ENCODE assay signal across 8 cellular contexts in genomic region chr17:42536372-42537155, GRCh38. TPM values are rescaled to one million over a fixed set of nuclear protein-coding genes. Genes with fewer than 3 reads are reported as not detected.
DNase-seq lines count a peak whose midpoint lies in the region; ATAC-seq and TF ChIP-seq lines count a peak whose summit lies in the region.

No MANE protein-coding gene starts in this region.

- peak; percentile 75 to 85 for ATAC-seq in activated naive CD4-positive, alpha-beta T cell treated with anti-CD3 and anti-CD28 coated beads, Interleukin-2, amount 50 U/mL, for 72 hours
- peak; percentile 75 for ATAC-seq in Right ventricle myocardium superior (ENCODE audit: poor library complexity)

- no peak overlapping the region for H3K27ac ChIP-seq in SK-N-MC

- intact Hi-C loops in Right ventricle myocardium superior (cut with DNase I), result no loop called here

- H3K9me3 Mint-ChIP-seq in activated naive CD4-positive, alpha-beta T cell treated with anti-CD3 and anti-CD28 coated beads, Interleukin-2, amount 50 U/mL, for 72 hours, result no peaks in the 10 kb centered on the region
- no peaks in the 10 kb centered on the region for H3K9me3 Mint-ChIP-seq in osteocyte (ENCODE audit: unreplicated experiment)
- no peaks in the 10 kb centered on the region for H3K9me3 Mint-ChIP-seq in type B pancreatic cell

- peaks cover 3% of the 10 kb centered on the region for H3K36me3 ChIP-seq in H7 (replicated peaks; ENCODE audit: control insufficient read depth, insufficient read depth, low read length)
- H3K36me3 ChIP-seq in SK-N-MC (ENCODE audit: insufficient read depth, low read length), result 0 out of 2 replicates have a peak, but pooled peaks cover 3% of the 10 kb centered on the region

- peaks cover 39% of the 10 kb centered on the region for H3K4me1 Mint-ChIP-seq in osteocyte (ENCODE audit: unreplicated experiment)
- H3K4me1 Mint-ChIP-seq in type B pancreatic cell (ENCODE audit: unreplicated experiment), result peaks cover 15% of the 10 kb centered on the region

- no peaks in the 10 kb centered on the region for H3K9me3 ChIP-seq in SK-N-MC (ENCODE audit: low read depth, low read length)

- peak overlapping the region; percentile 85 for H3K4me3 Mint-ChIP-seq in osteocyte (ENCODE audit: unreplicated experiment)
- peak overlapping the region; percentile 90 for H3K4me3 Mint-ChIP-seq in type B pancreatic cell

- peak; percentile 45 for DNase-seq in GF-D8 (lab: John Stamatoyannopoulos, UW)
- peak; percentile 99 for DNase-seq in H7
- DNase-seq in LNCaP clone FGC (ENCODE audit: low read depth), result no peak
- DNase-seq in SK-N-MC (ENCODE audit: low read depth, low spot score), result no peak
- peak; percentile 77 to 89 for DNase-seq in activated naive CD4-positive, alpha-beta T cell treated with anti-CD3 and anti-CD28 coated beads, Interleukin-2, amount 50 U/mL, for 72 hours (ENCODE audit: low spot score in 2 of 2)
- DNase-seq in Right ventricle myocardium superior, result peak; percentile 92
- peak; percentile 91 for DNase-seq in osteocyte (ENCODE audit: extremely low spot score, unreplicated experiment)
- no peak for DNase-seq in type B pancreatic cell (ENCODE audit: extremely low spot score, unreplicated experiment)

- TF ChIP-seq CTCF in LNCaP clone FGC (IDR thresholded peaks at IDR 0.05; ENCODE audit: control insufficient read depth, extremely low read depth, insufficient read depth), result no peak
- TF ChIP-seq CTCF in osteocyte (IDR thresholded peaks at IDR 0.05), result no peak
- TF ChIP-seq CTCF in type B pancreatic cell (conservative IDR thresholded peaks at IDR 0.05), result no peak

- peak overlapping the region; percentile 55 for H3K9ac ChIP-seq in SK-N-MC (ENCODE audit: insufficient read length)

- peaks cover 12 to 16% of the 10 kb centered on the region in 2 donors for H3K36me3 Mint-ChIP-seq in activated naive CD4-positive, alpha-beta T cell treated with anti-CD3 and anti-CD28 coated beads, Interleukin-2, amount 50 U/mL, for 72 hours
- H3K36me3 Mint-ChIP-seq in osteocyte (ENCODE audit: unreplicated experiment), result peaks cover 10% of the 10 kb centered on the region
- H3K36me3 Mint-ChIP-seq in type B pancreatic cell, result peaks cover 3% of the 10 kb centered on the region

- H3K27me3 Mint-ChIP-seq in osteocyte (ENCODE audit: unreplicated experiment), result no peaks in the 10 kb centered on the region
- no peaks in the 10 kb centered on the region for H3K27me3 Mint-ChIP-seq in type B pancreatic cell

- peak overlapping the region; percentile 92 to 97 for H3K27ac Mint-ChIP-seq in activated naive CD4-positive, alpha-beta T cell treated with anti-CD3 and anti-CD28 coated beads, Interleukin-2, amount 50 U/mL, for 72 hours
- peak overlapping the region; percentile 78 for H3K27ac Mint-ChIP-seq in osteocyte (ENCODE audit: unreplicated experiment)
- H3K27ac Mint-ChIP-seq in type B pancreatic cell, result peak overlapping the region; percentile 68

- H3K27me3 ChIP-seq in H7 (ENCODE audit: control insufficient read depth, insufficient read depth, low read length), result peaks cover 2% of the 10 kb centered on the region; the same call in 1 of the 2 replicates

- H3K4me3 ChIP-seq in H7 (ENCODE audit: insufficient read depth, low read depth, low read length), result peak overlapping the region; percentile 45
- peak overlapping the region; percentile 56 for H3K4me3 ChIP-seq in LNCaP clone FGC (ENCODE audit: low read depth, low read length)
- peak overlapping the region; percentile 79 for H3K4me3 ChIP-seq in SK-N-MC

RNA-seq across cellular contexts. Expression of gene NAGLU, which starts 0.5 kb away (rescaled TPM):
- 36.9 and 43.9 TPM in 2 replicates for total RNA-seq in H7 (2014; rRNA removed; shearing (Covaris generic))
- total RNA-seq in activated naive CD4-positive, alpha-beta T cell treated with anti-CD3 and anti-CD28 coated beads, Interleukin-2, amount 50 U/mL, for 72 hours, result 10 to 100 TPM; 13.1 to 16.9 TPM
- 8.3 TPM for total RNA-seq in Right ventricle myocardium superior
- total RNA-seq in osteocyte, result 86.5 and 96.6 TPM in 2 replicates
- 24.0 and 26.5 TPM in 2 replicates for total RNA-seq in type B pancreatic cell (ENCODE audit: low replicate concordance)

RNA-seq across cellular contexts. Expression of gene HSD17B1, which starts 16.2 kb away (rescaled TPM):
- total RNA-seq in H7 (2014; rRNA removed; shearing (Covaris generic)), result 1.1 and 2.9 TPM in 2 replicates
- total RNA-seq in activated naive CD4-positive, alpha-beta T cell treated with anti-CD3 and anti-CD28 coated beads, Interleukin-2, amount 50 U/mL, for 72 hours, result 1 to 10 TPM in 1 of 2 donors, under 1 TPM in 1; 0.76 to 1.7 TPM
- total RNA-seq in Right ventricle myocardium superior, result 0.78 TPM
- total RNA-seq in osteocyte, result 1.2 and 1.4 TPM in 2 replicates
- total RNA-seq in type B pancreatic cell (ENCODE audit: low replicate concordance), result 2.2 and 2.7 TPM in 2 replicates

RNA-seq across cellular contexts. Expression of gene COASY, which starts 25.4 kb away (rescaled TPM):
- 56.1 and 59.2 TPM in 2 replicates for total RNA-seq in H7 (2014; rRNA removed; shearing (Covaris generic))
- total RNA-seq in activated naive CD4-positive, alpha-beta T cell treated with anti-CD3 and anti-CD28 coated beads, Interleukin-2, amount 50 U/mL, for 72 hours, result 100 to 1,000 TPM in 1 of 2 donors, 10 to 100 TPM in 1; 86.4 to 124 TPM
- total RNA-seq in Right ventricle myocardium superior (41.6 TPM), osteocyte (51.7 and 62.7 TPM in 2 replicates), type B pancreatic cell (ENCODE audit: low replicate concordance) (78.0 and 80.8 TPM in 2 replicates)

RNA-seq across cellular contexts. Expression of gene MLX, which starts 30.3 kb away (rescaled TPM):
- total RNA-seq in H7 (2014; rRNA removed; shearing (Covaris generic)), result 29.4 and 35.0 TPM in 2 replicates
- 10 to 100 TPM; 44.3 to 60.5 TPM for total RNA-seq in activated naive CD4-positive, alpha-beta T cell treated with anti-CD3 and anti-CD28 coated beads, Interleukin-2, amount 50 U/mL, for 72 hours
- total RNA-seq in Right ventricle myocardium superior (69.1 TPM), osteocyte (34.6 and 35.8 TPM in 2 replicates), type B pancreatic cell (ENCODE audit: low replicate concordance) (31.3 and 32.3 TPM in 2 replicates)

RNA-seq across cellular contexts. Expression of gene PSMC3IP, which starts 41.0 kb away (rescaled TPM):
- 14.7 and 17.0 TPM in 2 replicates for total RNA-seq in H7 (2014; rRNA removed; shearing (Covaris generic))
- 10 to 100 TPM; 24.7 to 52.5 TPM for total RNA-seq in activated naive CD4-positive, alpha-beta T cell treated with anti-CD3 and anti-CD28 coated beads, Interleukin-2, amount 50 U/mL, for 72 hours
- total RNA-seq in Right ventricle myocardium superior, result 2.3 TPM
- total RNA-seq in osteocyte, result 5.5 and 5.6 TPM in 2 replicates
- 10.6 and 22.6 TPM in 2 replicates for total RNA-seq in type B pancreatic cell (ENCODE audit: low replicate concordance)

Comparison
In these comparisons a context has a peak if more than half of its experiments do, and no peak if none do; other contexts are left out.
1. DNase-seq: peak in GF-D8 (single experiment), H7 (single experiment), activated naive CD4-positive, alpha-beta T cell treated with anti-CD3 and anti-CD28 coated beads, Interleukin-2, amount 50 U/mL, for 72 hours (2 of 2), Right ventricle myocardium superior (single experiment) and osteocyte (single experiment); none in LNCaP clone FGC (single experiment), SK-N-MC (single experiment) and type B pancreatic cell (single experiment).
2. Peak in every context shown above with its lines, with median percentiles within 50 percentile points of each other: H3K4me3 ChIP-seq and H3K27ac Mint-ChIP-seq.